1 cellular context compared by ENCODE assay signal in the genomic region with DNA sequence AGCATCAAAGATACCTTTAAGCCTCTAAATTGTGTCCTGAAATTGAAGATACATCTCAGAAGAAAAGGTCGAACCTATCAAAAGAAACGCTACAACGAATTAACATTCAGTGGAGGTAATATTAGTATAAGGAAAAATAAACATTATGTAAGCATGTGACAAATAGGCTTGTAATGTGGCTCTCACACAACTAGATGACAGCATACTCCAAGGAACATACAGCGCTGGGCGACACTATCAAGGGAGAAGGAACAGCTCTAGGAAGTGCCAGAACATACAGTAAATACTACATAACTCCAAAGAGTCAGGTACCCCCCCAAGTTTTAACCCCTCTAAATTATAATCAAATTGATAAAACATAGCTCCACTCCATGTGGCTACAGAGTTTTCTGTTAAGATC.
TF ChIP-seq lines count a peak whose summit lies in the region.

No MANE protein-coding gene starts in this region.

TF ChIP-seq in GM23338, 12 proteins besides CTCF, POLR2A, EP300 and RAD21 (continued from another document):
- TF ChIP-seq, protein P1, sequence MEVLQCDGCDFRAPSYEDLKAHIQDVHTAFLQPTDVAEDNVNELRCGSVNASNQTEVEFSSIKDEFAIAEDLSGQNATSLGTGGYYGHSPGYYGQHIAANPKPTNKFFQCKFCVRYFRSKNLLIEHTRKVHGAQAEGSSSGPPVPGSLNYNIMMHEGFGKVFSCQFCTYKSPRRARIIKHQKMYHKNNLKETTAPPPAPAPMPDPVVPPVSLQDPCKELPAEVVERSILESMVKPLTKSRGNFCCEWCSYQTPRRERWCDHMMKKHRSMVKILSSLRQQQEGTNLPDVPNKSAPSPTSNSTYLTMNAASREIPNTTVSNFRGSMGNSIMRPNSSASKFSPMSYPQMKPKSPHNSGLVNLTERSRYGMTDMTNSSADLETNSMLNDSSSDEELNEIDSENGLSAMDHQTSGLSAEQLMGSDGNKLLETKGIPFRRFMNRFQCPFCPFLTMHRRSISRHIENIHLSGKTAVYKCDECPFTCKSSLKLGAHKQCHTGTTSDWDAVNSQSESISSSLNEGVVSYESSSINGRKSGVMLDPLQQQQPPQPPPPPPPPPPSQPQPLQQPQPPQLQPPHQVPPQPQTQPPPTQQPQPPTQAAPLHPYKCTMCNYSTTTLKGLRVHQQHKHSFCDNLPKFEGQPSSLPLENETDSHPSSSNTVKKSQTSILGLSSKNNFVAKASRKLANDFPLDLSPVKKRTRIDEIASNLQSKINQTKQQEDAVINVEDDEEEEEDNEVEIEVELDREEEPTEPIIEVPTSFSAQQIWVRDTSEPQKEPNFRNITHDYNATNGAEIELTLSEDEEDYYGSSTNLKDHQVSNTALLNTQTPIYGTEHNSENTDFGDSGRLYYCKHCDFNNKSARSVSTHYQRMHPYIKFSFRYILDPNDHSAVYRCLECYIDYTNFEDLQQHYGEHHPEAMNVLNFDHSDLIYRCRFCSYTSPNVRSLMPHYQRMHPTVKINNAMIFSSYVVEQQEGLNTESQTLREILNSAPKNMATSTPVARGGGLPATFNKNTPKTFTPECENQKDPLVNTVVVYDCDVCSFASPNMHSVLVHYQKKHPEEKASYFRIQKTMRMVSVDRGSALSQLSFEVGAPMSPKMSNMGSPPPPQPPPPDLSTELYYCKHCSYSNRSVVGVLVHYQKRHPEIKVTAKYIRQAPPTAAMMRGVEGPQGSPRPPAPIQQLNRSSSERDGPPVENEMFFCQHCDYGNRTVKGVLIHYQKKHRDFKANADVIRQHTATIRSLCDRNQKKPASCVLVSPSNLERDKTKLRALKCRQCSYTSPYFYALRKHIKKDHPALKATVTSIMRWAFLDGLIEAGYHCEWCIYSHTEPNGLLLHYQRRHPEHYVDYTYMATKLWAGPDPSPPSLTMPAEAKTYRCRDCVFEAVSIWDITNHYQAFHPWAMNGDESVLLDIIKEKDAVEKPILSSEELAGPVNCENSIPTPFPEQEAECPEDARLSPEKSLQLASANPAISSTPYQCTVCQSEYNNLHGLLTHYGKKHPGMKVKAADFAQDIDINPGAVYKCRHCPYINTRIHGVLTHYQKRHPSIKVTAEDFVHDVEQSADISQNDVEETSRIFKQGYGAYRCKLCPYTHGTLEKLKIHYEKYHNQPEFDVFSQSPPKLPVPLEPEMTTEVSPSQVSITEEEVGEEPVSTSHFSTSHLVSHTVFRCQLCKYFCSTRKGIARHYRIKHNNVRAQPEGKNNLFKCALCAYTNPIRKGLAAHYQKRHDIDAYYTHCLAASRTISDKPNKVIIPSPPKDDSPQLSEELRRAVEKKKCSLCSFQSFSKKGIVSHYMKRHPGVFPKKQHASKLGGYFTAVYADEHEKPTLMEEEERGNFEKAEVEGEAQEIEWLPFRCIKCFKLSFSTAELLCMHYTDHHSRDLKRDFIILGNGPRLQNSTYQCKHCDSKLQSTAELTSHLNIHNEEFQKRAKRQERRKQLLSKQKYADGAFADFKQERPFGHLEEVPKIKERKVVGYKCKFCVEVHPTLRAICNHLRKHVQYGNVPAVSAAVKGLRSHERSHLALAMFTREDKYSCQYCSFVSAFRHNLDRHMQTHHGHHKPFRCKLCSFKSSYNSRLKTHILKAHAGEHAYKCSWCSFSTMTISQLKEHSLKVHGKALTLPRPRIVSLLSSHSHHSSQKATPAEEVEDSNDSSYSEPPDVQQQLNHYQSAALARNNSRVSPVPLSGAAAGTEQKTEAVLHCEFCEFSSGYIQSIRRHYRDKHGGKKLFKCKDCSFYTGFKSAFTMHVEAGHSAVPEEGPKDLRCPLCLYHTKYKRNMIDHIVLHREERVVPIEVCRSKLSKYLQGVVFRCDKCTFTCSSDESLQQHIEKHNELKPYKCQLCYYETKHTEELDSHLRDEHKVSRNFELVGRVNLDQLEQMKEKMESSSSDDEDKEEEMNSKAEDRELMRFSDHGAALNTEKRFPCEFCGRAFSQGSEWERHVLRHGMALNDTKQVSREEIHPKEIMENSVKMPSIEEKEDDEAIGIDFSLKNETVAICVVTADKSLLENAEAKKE (CRISPR knock-in tag; IDR thresholded peaks at IDR 0.05): no peak
- TF ChIP-seq CREB1 (CRISPR knock-in tag; IDR thresholded peaks at IDR 0.05; ENCODE audit: low read depth): no peak
- no peak for TF ChIP-seq STAT1 (IDR thresholded peaks at IDR 0.05; ENCODE audit: unreplicated experiment)
- no peak for TF ChIP-seq JUNB (IDR thresholded peaks at IDR 0.05; ENCODE audit: unreplicated experiment)
- no peak for TF ChIP-seq EZH2 (IDR thresholded peaks at IDR 0.05; ENCODE audit: low read depth, unreplicated experiment)
TF ChIP-seq in GM23338: peak in this region for 0.
